In the genomic region with DNA sequence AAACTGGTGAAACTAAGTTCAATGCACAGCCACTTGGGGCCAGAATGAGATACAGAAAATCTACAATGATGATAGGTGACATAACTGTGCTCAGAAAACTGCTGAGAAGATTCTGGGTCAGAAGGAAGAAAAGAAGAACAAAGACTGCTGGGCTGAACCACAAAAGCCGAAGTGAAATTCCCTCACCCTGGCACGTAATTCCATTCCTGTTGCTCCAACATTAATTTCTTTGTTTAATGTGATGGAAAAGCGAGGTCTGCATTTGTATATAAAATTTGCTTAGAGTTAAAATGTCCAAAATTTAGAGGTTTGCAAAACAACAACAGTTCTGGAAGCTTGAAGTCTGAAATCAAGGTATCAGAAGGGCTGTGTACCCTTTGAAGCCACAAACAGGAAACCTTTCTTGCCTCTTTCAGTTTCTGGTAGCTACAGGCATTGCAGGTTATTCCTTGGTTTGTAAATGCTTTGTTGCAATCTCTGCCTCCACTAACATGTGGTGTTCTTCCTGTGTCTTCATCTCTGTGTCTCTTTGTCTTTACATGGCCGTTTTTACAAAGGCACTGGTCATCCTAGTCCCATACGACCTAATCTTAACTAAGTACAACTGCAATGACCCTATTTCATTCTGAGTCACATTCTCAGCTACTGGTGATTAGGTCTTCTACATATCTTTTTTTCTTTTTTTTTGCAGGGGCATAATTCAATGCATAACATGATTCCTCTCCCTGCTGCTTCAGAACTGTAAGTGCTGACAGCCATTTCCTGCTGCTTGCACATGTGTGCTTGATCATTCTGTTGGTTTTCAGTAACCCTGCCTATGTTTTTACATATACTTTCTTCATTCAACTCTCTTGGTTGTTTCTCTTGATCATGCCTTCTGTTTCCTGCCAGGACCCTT, we compare ENCODE assay signal across 14 cellular contexts.
DNase-seq lines count a peak whose midpoint lies in the region; ATAC-seq and TF ChIP-seq lines count a peak whose summit lies in the region.
"Had no signal": no experiment of that assay in that cellular context is flagged by ENCODE, and none has a peak within 500 bp of the region (broad histone marks: within the 10 kb centered on the region; RNA-seq: fewer than 3 reads in every experiment).

No MANE protein-coding gene starts in this region.

- no peak for TF ChIP-seq RAD21 in SK-N-SH (IDR thresholded peaks at IDR 0.05; ENCODE audit: low read length)

- 25% methylated on average over 5 of the region's 5 CpGs for WGBS in SK-N-SH (ENCODE audit: low lambda C conversion rate)

- no peak overlapping the region for H2AFZ ChIP-seq in SK-N-SH (ENCODE audit: low read depth)
- H2AFZ ChIP-seq in GM23338: peak overlapping the region; percentile 49; the same call in 1 of the 2 replicates

- H3K27me3 Mint-ChIP-seq in GM23338 (ENCODE audit: insufficient read depth, low read depth, poor library complexity): no peaks in the 10 kb centered on the region
- H3K27me3 Mint-ChIP-seq: stimulated activated memory B cell treated with anti-CD40 and anti-IgM and Interleukin-4, amounts not matched to agents 10 μg/mL and 1 μg/mL and 100 μg/mL, for 72 hours had no signal

- TF ChIP-seq CTCF in SK-N-SH (IDR thresholded peaks at IDR 0.05) (no peak), GM23338 (conservative IDR thresholded peaks at IDR 0.05; ENCODE audit: low read depth in 2 of 2) (no peak)

- H3K27ac Mint-ChIP-seq in GM23338: peak overlapping the region; percentile 70
- H3K27ac Mint-ChIP-seq: stimulated activated memory B cell treated with anti-CD40 and anti-IgM and Interleukin-4, amounts not matched to agents 10 μg/mL and 1 μg/mL and 100 μg/mL, for 72 hours had no signal

- no peaks in the 10 kb centered on the region for H3K27me3 ChIP-seq in SK-N-SH (ENCODE audit: insufficient read depth)
- no peaks in the 10 kb centered on the region for H3K27me3 ChIP-seq in GM23338 (ENCODE audit: insufficient read depth)
- H3K27me3 ChIP-seq: heart left ventricle, spleen had no signal

- H3K36me3 Mint-ChIP-seq in GM23338 (ENCODE audit: low read depth): peaks cover 4% of the 10 kb centered on the region; the same call in 2 of the 3 replicates
- H3K36me3 Mint-ChIP-seq: stimulated activated memory B cell treated with anti-CD40 and anti-IgM and Interleukin-4, amounts not matched to agents 10 μg/mL and 1 μg/mL and 100 μg/mL, for 72 hours had no signal

- H3K27ac ChIP-seq in SK-N-SH (ENCODE audit: low read depth in 2 of 2, low read length in 1 of 2) (no peak overlapping the region), GM23338 (ENCODE audit: low read depth) (no peak overlapping the region), caudate nucleus (ENCODE audit: low read depth, low read length) (no peak overlapping the region)
- H3K27ac ChIP-seq: coronary artery, spleen had no signal

- H4K20me1 ChIP-seq in SK-N-SH (ENCODE audit: insufficient read depth): no peaks in the 10 kb centered on the region
- H4K20me1 ChIP-seq in GM23338 (replicated peaks; ENCODE audit: insufficient read depth): no peaks in the 10 kb centered on the region

- no peak overlapping the region for H3K9ac ChIP-seq in SK-N-SH

- CTCF ChIA-PET in SK-N-SH (lab: Yijun Ruan, JAX): interaction anchor here (1.1 kb wide), 1 partner anchor 30 kb away, joined by 3 read pairs; no protein-coding TSS in a partner anchor

- no peak for DNase-seq in SK-N-SH
- DNase-seq in GM23338 (ENCODE audit: low spot score): no peak
- DNase-seq in pons (ENCODE audit: low spot score): peak; percentile 1
- no peak for DNase-seq in caudate nucleus (lab: John Stamatoyannopoulos, UW)
- DNase-seq in NCI-H2227 treated with DMSO at 0.1 percent for 48 hours (lab: John Stamatoyannopoulos, UW): no peak
- DNase-seq in islet precursor cell: no peak
- DNase-seq: OCI-M1, spleen had no signal

- no peak for ATAC-seq in SK-N-SH treated with all-trans-retinoic acid at 6 μM for 48 hours
- no peak for ATAC-seq in GM23338
- peak; percentile 81 for ATAC-seq in HG03460 (IDR thresholded peaks at IDR 0.05; ENCODE audit: unreplicated experiment)
- ATAC-seq: HCT116; stimulated activated memory B cell treated with anti-CD40 and anti-IgM and Interleukin-4, amounts not matched to agents 10 μg/mL and 1 μg/mL and 100 μg/mL, for 72 hours had no signal

- H3K79me2 ChIP-seq in SK-N-SH (ENCODE audit: insufficient read depth) (no peaks in the 10 kb centered on the region), GM23338 (replicated peaks; ENCODE audit: insufficient read depth) (no peaks in the 10 kb centered on the region)

- H3K4me3 ChIP-seq in SK-N-SH (ENCODE audit: low read depth in 2 of 2, low read length in 1 of 2) (no peak overlapping the region), GM23338 (no peak overlapping the region)
- H3K4me3 ChIP-seq: coronary artery, heart left ventricle, spleen had no signal

- H3K36me3 ChIP-seq in SK-N-SH (replicated peaks in 1 of 2; ENCODE audit: control insufficient read depth in 1 of 2, insufficient read depth in 2 of 2, low read length in 1 of 2) (no peaks in the 10 kb centered on the region), GM23338 (ENCODE audit: insufficient read depth) (no peaks in the 10 kb centered on the region)
- H3K36me3 ChIP-seq: heart left ventricle, spleen had no signal

- H3K9me2 ChIP-seq in SK-N-SH (no peaks in the 10 kb centered on the region), GM23338 (ENCODE audit: insufficient read depth) (0 out of 2 replicates have a peak, but pooled peaks cover 5% of the 10 kb centered on the region)

- no peak for TF ChIP-seq EP300 in SK-N-SH (IDR thresholded peaks at IDR 0.05; ENCODE audit: borderline replicate concordance in 1 of 2, low read depth in 1 of 2, low read length in 1 of 2)

- no peak overlapping the region for H3K4me2 ChIP-seq in SK-N-SH
- no peak overlapping the region for H3K4me2 ChIP-seq in GM23338

- H3F3A ChIP-seq in SK-N-SH (replicated peaks; ENCODE audit: insufficient read depth): no peaks in the 10 kb centered on the region
- H3F3A ChIP-seq in GM23338 (replicated peaks; ENCODE audit: low read depth): no peaks in the 10 kb centered on the region

- peaks cover 7% of the 10 kb centered on the region; the same call in 1 of the 3 replicates for H3K9me3 Mint-ChIP-seq in GM23338

- H3K4me1 Mint-ChIP-seq in GM23338: peaks cover 2% of the 10 kb centered on the region; the same call in 1 of the 3 replicates
- H3K4me1 Mint-ChIP-seq: stimulated activated memory B cell treated with anti-CD40 and anti-IgM and Interleukin-4, amounts not matched to agents 10 μg/mL and 1 μg/mL and 100 μg/mL, for 72 hours had no signal

- no peak overlapping the region for H3K4me3 Mint-ChIP-seq in GM23338
- H3K4me3 Mint-ChIP-seq: stimulated activated memory B cell treated with anti-CD40 and anti-IgM and Interleukin-4, amounts not matched to agents 10 μg/mL and 1 μg/mL and 100 μg/mL, for 72 hours had no signal

- H3K4me1 ChIP-seq in SK-N-SH (ENCODE audit: control insufficient read depth in 1 of 2, insufficient read depth in 2 of 2, low read depth in 1 of 2, low read length in 1 of 2): no peaks in the 10 kb centered on the region
- no peaks in the 10 kb centered on the region for H3K4me1 ChIP-seq in GM23338 (ENCODE audit: insufficient read depth)

- no peaks in the 10 kb centered on the region for H3K9me3 ChIP-seq in SK-N-SH

- POLR2A ChIA-PET in SK-N-SH (lab: Yijun Ruan, JAX): no interaction called here

TF ChIP-seq in SK-N-SH treated with all-trans-retinoic acid at 6 μM for 48 hours, 23 proteins besides CTCF, POLR2A, EP300 and RAD21:
- TF ChIP-seq ISL1 (CRISPR knock-in tag; IDR thresholded peaks at IDR 0.05) (0 out of 2 replicates have a peak, but pooled peaks have one; percentile 6), ZFP3 (CRISPR knock-in tag; IDR thresholded peaks at IDR 0.05) (no peak)

TF ChIP-seq in SK-N-SH, 30 proteins besides CTCF, POLR2A, EP300 and RAD21 (continues in another document):
- TF ChIP-seq NFIC (IDR thresholded peaks at IDR 0.05; ENCODE audit: borderline replicate concordance) (no peak), CHD2 (IDR thresholded peaks at IDR 0.05; ENCODE audit: low read length, partially characterized antibody) (no peak)
- TF ChIP-seq, protein P1, sequence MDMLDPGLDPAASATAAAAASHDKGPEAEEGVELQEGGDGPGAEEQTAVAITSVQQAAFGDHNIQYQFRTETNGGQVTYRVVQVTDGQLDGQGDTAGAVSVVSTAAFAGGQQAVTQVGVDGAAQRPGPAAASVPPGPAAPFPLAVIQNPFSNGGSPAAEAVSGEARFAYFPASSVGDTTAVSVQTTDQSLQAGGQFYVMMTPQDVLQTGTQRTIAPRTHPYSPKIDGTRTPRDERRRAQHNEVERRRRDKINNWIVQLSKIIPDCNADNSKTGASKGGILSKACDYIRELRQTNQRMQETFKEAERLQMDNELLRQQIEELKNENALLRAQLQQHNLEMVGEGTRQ (IDR thresholded peaks at IDR 0.05; ENCODE audit: borderline replicate concordance, low read depth, low read length): no peak

TF ChIP-seq in GM23338, 12 proteins besides CTCF, POLR2A, EP300 and RAD21:
- no peak for TF ChIP-seq ZNF114 (CRISPR knock-in tag; IDR thresholded peaks at IDR 0.05)
